Comparison of ENCODE assay signal across 1 cellular context in genomic region chr11:75399344-75400109, GRCh38.
A peak's percentile ranks its signal among the peaks of the same experiment; 100 is the strongest.
TF ChIP-seq lines count a peak whose summit lies in the region.

Gene RPS3, plus strand, starts transcription at chr11:75399518. Its CDS starts 30 bp downstream, at chr11:75399548.

TF ChIP-seq in K562, 482 proteins besides CTCF, POLR2A, EP300 and RAD21 (continued from another document and continues in another):
- no peak for TF ChIP-seq ZBTB5 (IDR thresholded peaks at IDR 0.05)
- TF ChIP-seq NR2F6 (CRISPR knock-in tag; IDR thresholded peaks at IDR 0.05), result no peak; the same call in 1 of the 2 replicates
- TF ChIP-seq PREB (CRISPR knock-in tag; IDR thresholded peaks at IDR 0.05), result peak; percentile 99
- TF ChIP-seq ZNF695 (CRISPR knock-in tag; IDR thresholded peaks at IDR 0.05), result no peak
- no peak for TF ChIP-seq ZNF79 (CRISPR knock-in tag; IDR thresholded peaks at IDR 0.05; ENCODE audit: low read depth)
- peak in 1 of 2 experiments; percentile 90; a peak in 2 of 4 replicates for TF ChIP-seq ZNF318 (IDR thresholded peaks at IDR 0.05; ENCODE audit: borderline replicate concordance in 1 of 2, low read depth in 1 of 2)
- no peak for TF ChIP-seq TAF15 (IDR thresholded peaks at IDR 0.05; ENCODE audit: low read depth, low read length)
- no peak for TF ChIP-seq ZNF655 (CRISPR knock-in tag; IDR thresholded peaks at IDR 0.05)
- peak; percentile 75; the same call in 1 of the 2 replicates for TF ChIP-seq E2F3 (CRISPR knock-in tag; IDR thresholded peaks at IDR 0.05)
- TF ChIP-seq ZZZ3 (IDR thresholded peaks at IDR 0.05), result peak; percentile 99
- no peak for TF ChIP-seq ZFP36 (IDR thresholded peaks at IDR 0.05; ENCODE audit: low read depth, low read length, partially characterized antibody)
- TF ChIP-seq ZBTB49 (CRISPR knock-in tag; IDR thresholded peaks at IDR 0.05; ENCODE audit: borderline replicate concordance), result 0 out of 2 replicates have a peak, but pooled peaks have one; percentile 62
- TF ChIP-seq ELF2 (CRISPR knock-in tag; IDR thresholded peaks at IDR 0.05), result peak; percentile 86
- no peak for TF ChIP-seq HNRNPH1 (optimal IDR thresholded peaks at IDR 0.05; ENCODE audit: low read depth, low read length)
- peak; percentile 37; the same call in 1 of the 2 replicates for TF ChIP-seq NFATC3 (IDR thresholded peaks at IDR 0.05)
- TF ChIP-seq DMBX1 (CRISPR knock-in tag; IDR thresholded peaks at IDR 0.05; ENCODE audit: borderline replicate concordance), result peak; percentile 75
- TF ChIP-seq HOXB6 (CRISPR knock-in tag; IDR thresholded peaks at IDR 0.05; ENCODE audit: borderline replicate concordance), result no peak
- TF ChIP-seq KDM5B (IDR thresholded peaks at IDR 0.05; ENCODE audit: insufficient replicate concordance, low read depth, low read length), result peak; percentile 99
- TF ChIP-seq BMI1 (IDR thresholded peaks at IDR 0.05; ENCODE audit: low read length), result no peak
- TF ChIP-seq FOXP1 (CRISPR knock-in tag; IDR thresholded peaks at IDR 0.05), result peak; percentile 85
- peak; percentile 65; the same call in 1 of the 2 replicates for TF ChIP-seq ZNF76 (CRISPR knock-in tag; IDR thresholded peaks at IDR 0.05; ENCODE audit: borderline replicate concordance)
- TF ChIP-seq MGA (IDR thresholded peaks at IDR 0.05), result peak; percentile 19; the same call in 1 of the 2 replicates
- TF ChIP-seq BRD4 (IDR thresholded peaks at IDR 0.05), result peak; percentile 99
- TF ChIP-seq FUS (optimal IDR thresholded peaks at IDR 0.05; ENCODE audit: low read depth, low read length), result no peak
- TF ChIP-seq ZNF3 (CRISPR knock-in tag; IDR thresholded peaks at IDR 0.05), result no peak
- TF ChIP-seq IRF2 (CRISPR knock-in tag; IDR thresholded peaks at IDR 0.05), result no peak
- TF ChIP-seq CBFB (CRISPR knock-in tag; IDR thresholded peaks at IDR 0.05), result peak; percentile 79
- TF ChIP-seq ZNF584 (CRISPR knock-in tag; IDR thresholded peaks at IDR 0.05; ENCODE audit: low read depth), result no peak
- TF ChIP-seq ZNF586 (CRISPR knock-in tag; conservative IDR thresholded peaks at IDR 0.05), result no peak
